Comparison of ENCODE assay signal across 22 cellular contexts in genomic region chr14:95026851-95027463, GRCh38.
"Had no signal": no experiment of that assay in that cellular context is flagged by ENCODE, and none has a peak within 500 bp of the region (broad histone marks: within the 10 kb centered on the region; RNA-seq: fewer than 3 reads in every experiment).

No MANE protein-coding gene starts in this region.

- H3K4me1 Mint-ChIP-seq: activated CD8-positive, alpha-beta memory T cell treated with anti-CD3 and anti-CD28 coated beads, Interleukin-2, amount 10 ng/mL, durations not matched to agents 7 days and 5 days; activated naive CD8-positive, alpha-beta T cell treated with anti-CD3 and anti-CD28 coated beads for 36 hours; activated T-helper 17 cell treated with anti-CD3 and anti-CD28 coated beads, Interleukin-2, amount 50 U/mL, for 72 hours; naive B cell; stimulated activated naive B cell treated with anti-CD40 and anti-IgM and Interleukin-4, amounts not matched to agents 10 μg/mL and 1 μg/mL and 100 μg/mL, for 72 hours had no signal

- H3K27me3 ChIP-seq: cardiac muscle cell, hepatocyte, neural progenitor cell, ovary, upper lobe of left lung had no signal

- DNase-seq: activated CD4-positive, alpha-beta T cell treated with anti-CD3 and anti-CD28 coated beads, Interleukin-2, amount 50 U/mL, for 4 hours; activated CD4-positive, CD25-positive, alpha-beta regulatory T cell treated with anti-CD3 and anti-CD28 coated beads, Interleukin-2, amount 50 U/mL, for 72 hours; activated CD8-positive, alpha-beta memory T cell treated with anti-CD3 and anti-CD28 coated beads, Interleukin-2, amount 10 ng/mL, durations not matched to agents 7 days and 5 days; activated naive CD4-positive, alpha-beta T cell; activated naive CD8-positive, alpha-beta T cell treated with anti-CD3 and anti-CD28 coated beads for 36 hours; activated T-cell treated with anti-CD3 and anti-CD28 coated beads, Interleukin-2, amount 50 U/mL, for 1 hour; amygdala; effector memory CD4-positive, alpha-beta T cell; foreskin fibroblast; naive B cell; ovary; psoas muscle; stimulated activated CD4-positive, alpha-beta T cell treated with anti-CD3 and anti-CD28 coated beads, Interleukin-4, amount 100 ng/mL, for 24 hours; stimulated activated naive B cell treated with anti-CD40 and anti-IgM and Interleukin-4, amounts not matched to agents 10 μg/mL and 1 μg/mL and 100 μg/mL, for 72 hours; upper lobe of left lung had no signal

- H3K9me3 ChIP-seq: ovary, psoas muscle, thoracic aorta had no signal

- H3K4me3 Mint-ChIP-seq: activated CD8-positive, alpha-beta memory T cell treated with anti-CD3 and anti-CD28 coated beads, Interleukin-2, amount 10 ng/mL, durations not matched to agents 7 days and 5 days; activated naive CD8-positive, alpha-beta T cell treated with anti-CD3 and anti-CD28 coated beads for 36 hours; activated T-helper 17 cell treated with anti-CD3 and anti-CD28 coated beads, Interleukin-2, amount 50 U/mL, for 72 hours; dendritic cell treated with granulocyte-macrophage colony-stimulating factor and Interleukin-4, amounts not matched to agents 40 ng/mL and 50 ng/mL, for 4 days; naive B cell; neural progenitor cell; stimulated activated naive B cell treated with anti-CD40 and anti-IgM and Interleukin-4, amounts not matched to agents 10 μg/mL and 1 μg/mL and 100 μg/mL, for 72 hours; T-helper 1 cell treated with Interleukin-12 subunit alpha and Interleukin-12 subunit beta and Interleukin-4 antibody, amounts not matched to agents 30 μg/mL and 1 μg/mL, for 36 hours had no signal

- H3K36me3 ChIP-seq: cardiac muscle cell, neural progenitor cell, ovary, thoracic aorta, upper lobe of left lung had no signal

- H3K4me1 ChIP-seq: neural progenitor cell, psoas muscle, upper lobe of left lung had no signal

- H3K27ac ChIP-seq: cardiac muscle cell, hepatocyte, neural progenitor cell, ovary, psoas muscle, thoracic aorta, upper lobe of left lung had no signal

- H3K27ac Mint-ChIP-seq: activated CD8-positive, alpha-beta memory T cell treated with anti-CD3 and anti-CD28 coated beads, Interleukin-2, amount 10 ng/mL, durations not matched to agents 7 days and 5 days; activated naive CD8-positive, alpha-beta T cell treated with anti-CD3 and anti-CD28 coated beads for 36 hours; activated T-helper 17 cell treated with anti-CD3 and anti-CD28 coated beads, Interleukin-2, amount 50 U/mL, for 72 hours; dendritic cell treated with granulocyte-macrophage colony-stimulating factor and Interleukin-4, amounts not matched to agents 40 ng/mL and 50 ng/mL, for 4 days; neural progenitor cell; stimulated activated naive B cell treated with anti-CD40 and anti-IgM and Interleukin-4, amounts not matched to agents 10 μg/mL and 1 μg/mL and 100 μg/mL, for 72 hours; T-helper 1 cell treated with Interleukin-12 subunit alpha and Interleukin-12 subunit beta and Interleukin-4 antibody, amounts not matched to agents 30 μg/mL and 1 μg/mL, for 36 hours had no signal

- H3K36me3 Mint-ChIP-seq: activated CD8-positive, alpha-beta memory T cell treated with anti-CD3 and anti-CD28 coated beads, Interleukin-2, amount 10 ng/mL, durations not matched to agents 7 days and 5 days; activated naive CD8-positive, alpha-beta T cell treated with anti-CD3 and anti-CD28 coated beads for 36 hours; naive B cell; neural progenitor cell; stimulated activated naive B cell treated with anti-CD40 and anti-IgM and Interleukin-4, amounts not matched to agents 10 μg/mL and 1 μg/mL and 100 μg/mL, for 72 hours had no signal

- H3K9me3 Mint-ChIP-seq: activated naive CD8-positive, alpha-beta T cell treated with anti-CD3 and anti-CD28 coated beads for 36 hours; activated T-helper 17 cell treated with anti-CD3 and anti-CD28 coated beads, Interleukin-2, amount 50 U/mL, for 72 hours; dendritic cell treated with granulocyte-macrophage colony-stimulating factor and Interleukin-4, amounts not matched to agents 40 ng/mL and 50 ng/mL, for 4 days; T-helper 1 cell treated with Interleukin-12 subunit alpha and Interleukin-12 subunit beta and Interleukin-4 antibody, amounts not matched to agents 30 μg/mL and 1 μg/mL, for 36 hours had no signal

- H3K4me3 ChIP-seq: cardiac muscle cell, hepatocyte, neural progenitor cell, ovary, psoas muscle, thoracic aorta, upper lobe of left lung had no signal
